ENCODE assay signal across 18 cellular contexts in the genomic region with DNA sequence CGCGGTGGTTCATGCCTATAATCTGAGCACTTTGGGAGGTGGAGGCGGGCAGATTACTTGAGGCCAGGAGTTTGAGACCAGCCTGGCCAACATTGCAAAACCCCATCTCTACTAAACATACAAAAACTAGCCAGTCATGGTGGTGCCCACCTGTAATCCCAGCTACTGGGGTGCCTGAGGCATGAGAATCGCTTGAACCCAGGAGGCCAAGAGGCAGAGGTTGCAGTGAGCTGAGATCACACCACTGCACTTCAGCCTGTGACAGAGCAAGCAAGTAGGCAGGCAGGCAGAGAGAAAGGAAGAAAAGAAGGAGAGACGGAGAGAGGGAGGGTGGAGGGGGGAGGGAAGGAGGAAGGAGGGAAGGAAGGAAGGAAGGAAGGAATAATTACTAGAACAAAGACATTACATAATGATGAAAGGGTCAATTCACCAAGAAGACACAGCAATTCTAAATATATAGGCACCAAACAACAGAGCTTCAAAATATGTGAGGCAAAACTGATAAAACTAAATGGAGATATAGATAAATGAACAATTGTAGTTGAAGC. TPM values are rescaled to one million over a fixed set of nuclear protein-coding genes. Genes with fewer than 3 reads are reported as not detected.
DNase-seq lines count a peak whose midpoint lies in the region; ATAC-seq and TF ChIP-seq lines count a peak whose summit lies in the region.
"Had no signal": no experiment of that assay in that cellular context is flagged by ENCODE, and none has a peak within 500 bp of the region (broad histone marks: within the 10 kb centered on the region; RNA-seq: fewer than 3 reads in every experiment).

No MANE protein-coding gene starts in this region.

- H3K4me1 ChIP-seq in neural progenitor cell: no peaks in the 10 kb centered on the region

- H3K36me3 Mint-ChIP-seq in chondrocyte (ENCODE audit: low read depth) (no peaks in the 10 kb centered on the region), neural progenitor cell (no peaks in the 10 kb centered on the region)
- H3K36me3 Mint-ChIP-seq: CD14-positive monocyte; CD4-positive, alpha-beta memory T cell had no signal

- no peak overlapping the region for H3K4me3 ChIP-seq in neural progenitor cell
- no peak overlapping the region for H3K4me3 ChIP-seq in foreskin fibroblast (ENCODE audit: low read depth in 1 of 2, low read length in 2 of 2)
- H3K4me3 ChIP-seq: BLaER1 had no signal

- no peak overlapping the region for H3K27ac ChIP-seq in neural progenitor cell
- H3K27ac ChIP-seq: BLaER1, HL-60 had no signal

- no peak overlapping the region for H3K4me2 ChIP-seq in neural progenitor cell
- H3K4me2 ChIP-seq: BLaER1 had no signal

- H3K4me1 Mint-ChIP-seq in chondrocyte (ENCODE audit: low read depth) (no peaks in the 10 kb centered on the region), neural progenitor cell (no peaks in the 10 kb centered on the region)
- H3K4me1 Mint-ChIP-seq: CD14-positive monocyte; CD4-positive, alpha-beta memory T cell had no signal

- no peaks in the 10 kb centered on the region for H3K9me3 ChIP-seq in neural progenitor cell (ENCODE audit: low read depth)
- H3K9me3 ChIP-seq: BLaER1 had no signal

- H3K36me3 ChIP-seq in neural progenitor cell: no peaks in the 10 kb centered on the region
- H3K36me3 ChIP-seq: BLaER1 had no signal

- ATAC-seq in left ventricle myocardium superior: no peak
- no peak for ATAC-seq in GM21360 (IDR thresholded peaks at IDR 0.05; ENCODE audit: unreplicated experiment)

- peak overlapping the region; percentile 5 for H2AFZ ChIP-seq in neural progenitor cell (replicated peaks)

- H4K20me1 ChIP-seq in neural progenitor cell (ENCODE audit: low read depth): no peaks in the 10 kb centered on the region
- H4K20me1 ChIP-seq: BLaER1 had no signal

- peaks cover 17% of the 10 kb centered on the region for H3K27me3 Mint-ChIP-seq in chondrocyte (ENCODE audit: low read depth)
- no peaks in the 10 kb centered on the region for H3K27me3 Mint-ChIP-seq in neural progenitor cell (ENCODE audit: insufficient read depth, low read depth)

- TF ChIP-seq CTCF in chondrocyte (IDR thresholded peaks at IDR 0.05) (no peak), neural progenitor cell (IDR thresholded peaks at IDR 0.05) (no peak), foreskin fibroblast (IDR thresholded peaks at IDR 0.05; ENCODE audit: low read depth, low read length) (no peak)

- H3K4me3 Mint-ChIP-seq in chondrocyte (ENCODE audit: unreplicated experiment): no peak overlapping the region
- H3K4me3 Mint-ChIP-seq in neural progenitor cell: no peak overlapping the region
- H3K4me3 Mint-ChIP-seq: CD14-positive monocyte; CD4-positive, alpha-beta memory T cell; H9 had no signal

- H3K79me2 ChIP-seq in neural progenitor cell (ENCODE audit: low read depth): no peaks in the 10 kb centered on the region

- no peak overlapping the region for H3K9ac ChIP-seq in neural progenitor cell
- H3K9ac ChIP-seq: BLaER1 had no signal

- H3K27me3 ChIP-seq in neural progenitor cell: no peaks in the 10 kb centered on the region
- H3K27me3 ChIP-seq: BLaER1 had no signal

- H3K9me3 Mint-ChIP-seq in chondrocyte (ENCODE audit: low read depth): no peaks in the 10 kb centered on the region
- H3K9me3 Mint-ChIP-seq in neural progenitor cell: no peaks in the 10 kb centered on the region
- H3K9me3 Mint-ChIP-seq: CD14-positive monocyte; CD4-positive, alpha-beta memory T cell; H9 had no signal

- intact Hi-C loops in cardiac septum (cut with DNase I) (no loop called here), left ventricle myocardium superior (cut with micrococcal nuclease) (no loop called here)

- peak; percentile 6 for DNase-seq in cardiac septum (ENCODE audit: low spot score)
- no peak for DNase-seq in left ventricle myocardium superior
- DNase-seq in chondrocyte (ENCODE audit: low spot score): peak; percentile 12
- no peak for DNase-seq in neural progenitor cell (ENCODE audit: low spot score)
- no peak for DNase-seq in EL
- DNase-seq in foreskin fibroblast: no peak
- DNase-seq: 8988T; CD4-positive, alpha-beta memory T cell; DMS153; DMS79; GF-D8; GOT3; H9 had no signal

- H3K27ac Mint-ChIP-seq in chondrocyte (ENCODE audit: unreplicated experiment): no peak overlapping the region
- no peak overlapping the region for H3K27ac Mint-ChIP-seq in neural progenitor cell
- H3K27ac Mint-ChIP-seq: CD4-positive, alpha-beta memory T cell; H9 had no signal

- H3F3A ChIP-seq in neural progenitor cell (ENCODE audit: low read depth): no peaks in the 10 kb centered on the region

RNA-seq across cellular contexts. Expression of a gene that starts 13.8 kb away (rescaled TPM):
- 9.3 TPM for total RNA-seq in cardiac septum
- total RNA-seq in left ventricle myocardium superior: 25.5 TPM
- not detected in 3 replicates for total RNA-seq in chondrocyte
- 0.69 and 4.1 TPM in 2 replicates for total RNA-seq in neural progenitor cell (ENCODE audit: low replicate concordance)
- total RNA-seq: CD4-positive, alpha-beta memory T cell; HT1080 had no signal

RNA-seq across cellular contexts. Expression of a gene that starts 58.3 kb away (rescaled TPM):
- total RNA-seq in cardiac septum (not detected), left ventricle myocardium superior (0.67 TPM), chondrocyte (2.2 to 13.3 TPM (median 2.9 TPM) in 3 replicates), neural progenitor cell (ENCODE audit: low replicate concordance) (40.9 and 50.7 TPM in 2 replicates)

RNA-seq across cellular contexts. Expression of a gene that starts 59.0 kb away (rescaled TPM):
- total RNA-seq in cardiac septum (36.2 TPM), left ventricle myocardium superior (44.5 TPM), chondrocyte (75.8 to 81.2 TPM (median 76.2 TPM) in 3 replicates), neural progenitor cell (ENCODE audit: low replicate concordance) (37.5 and 37.7 TPM in 2 replicates)

Comparison
In these comparisons a context has a peak if more than half of its experiments do, and no peak if none do; other contexts are left out.
1. DNase-seq: peak in cardiac septum (single experiment) and chondrocyte (single experiment); none in left ventricle myocardium superior (single experiment), neural progenitor cell (single experiment), EL (single experiment) and foreskin fibroblast (0 of 2).